ENCODE assay signal across 8 cellular contexts in the genomic region with DNA sequence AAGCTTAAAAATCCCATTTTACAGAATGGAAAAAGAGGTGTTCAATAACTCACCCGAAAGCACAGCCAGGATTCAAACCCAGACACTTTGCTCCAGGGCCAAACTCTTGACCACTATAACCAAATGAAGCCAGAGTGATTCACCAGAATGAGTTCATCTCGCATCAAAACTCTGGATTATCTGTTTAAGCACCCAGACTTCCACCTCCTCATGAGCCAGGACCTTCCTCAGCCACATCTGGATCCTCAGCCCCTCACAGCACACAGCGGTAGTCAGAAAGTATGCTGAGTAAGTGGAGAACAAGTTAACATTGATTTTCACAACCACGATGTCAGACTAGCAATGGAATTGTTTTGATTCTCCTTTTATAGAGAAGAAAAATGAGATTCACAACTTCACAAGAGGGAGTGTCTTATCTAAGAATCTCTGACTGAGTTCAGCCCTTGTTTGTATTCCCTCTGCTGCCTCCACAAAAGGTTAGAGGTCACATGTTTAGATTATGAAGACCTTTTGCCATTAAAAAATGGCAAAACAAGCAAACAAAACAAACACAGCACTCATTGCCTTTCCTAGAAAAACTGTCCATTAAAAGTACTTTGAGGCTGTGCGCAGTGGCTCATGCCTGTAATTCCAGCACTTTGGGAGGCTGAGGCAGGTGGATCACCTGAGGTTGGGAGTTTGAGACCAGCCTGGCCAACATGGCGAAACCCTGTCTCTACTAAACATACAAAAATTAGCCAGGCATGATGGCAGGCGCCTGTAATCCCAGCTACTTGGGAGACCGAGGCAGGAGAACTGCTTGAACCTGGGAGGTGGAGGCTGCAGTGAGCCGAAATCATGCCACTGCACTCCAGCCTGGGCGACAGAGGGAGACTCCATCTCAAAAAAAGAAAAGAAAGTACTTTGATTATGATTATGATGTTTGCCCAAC. TPM values are rescaled to one million over a fixed set of nuclear protein-coding genes. Genes with fewer than 3 reads are reported as not detected.
DNase-seq lines count a peak whose midpoint lies in the region; ATAC-seq and TF ChIP-seq lines count a peak whose summit lies in the region.
"Not testable (repeated sequence)": the region's sequence is repeated elsewhere in the genome, so short reads cannot be mapped to it uniquely, and the experiment has no call there.

No MANE protein-coding gene starts in this region.

- H3K4me1 ChIP-seq in ACC112 (ENCODE audit: control insufficient read depth, insufficient read depth, low read length, unreplicated experiment): peaks cover 54% of the 10 kb centered on the region

- peak; percentile 18 for ATAC-seq in sciatic nerve

- peak; percentile 79 for DNase-seq in GM03348 (ENCODE audit: low spot score)
- peak; percentile 94 for DNase-seq in MG63
- peak; percentile 68 for DNase-seq in brain pericyte (ENCODE audit: low read depth, low spot score)
- DNase-seq in fibroblast of gingiva (ENCODE audit: low read depth): peak; percentile 51
- DNase-seq in kidney tubule cell (ENCODE audit: low spot score): peak; percentile 76
- not testable (repeated sequence) for DNase-seq in sciatic nerve (ENCODE audit: low spot score)

- H3K27ac ChIP-seq in ACC112 (ENCODE audit: low read depth, low read length): peak overlapping the region; percentile 64
- H3K27ac ChIP-seq in VCaP: peak overlapping the region; percentile 87

- not testable (repeated sequence) for H3K9me3 ChIP-seq in MG63

- H3K36me3 ChIP-seq in ACC112 (ENCODE audit: insufficient read depth, low read length); MG63: not testable (repeated sequence)

- TF ChIP-seq CTCF in VCaP (conservative IDR thresholded peaks at IDR 0.05): not testable (repeated sequence)

- H3K27me3 ChIP-seq in ACC112 (ENCODE audit: insufficient read depth, low read length); MG63: not testable (repeated sequence)

- H3K79me2 ChIP-seq in ACC112 (ENCODE audit: control insufficient read depth, insufficient read depth, low read length, unreplicated experiment): not testable (repeated sequence)

- H3K4me3 ChIP-seq in ACC112 (ENCODE audit: low read depth, low read length); MG63: not testable (repeated sequence)

- not testable (repeated sequence) for H2AFZ ChIP-seq in ACC112 (ENCODE audit: low read length, unreplicated experiment)

- intact Hi-C loops in sciatic nerve (cut with DNase I): not testable (repeated sequence)

RNA-seq across cellular contexts. Expression of gene ATP13A3, which starts 7.5 kb away (rescaled TPM):
- 76.9 and 103 TPM in 2 replicates for total RNA-seq in MG63 (2014; rRNA removed; shearing (Covaris generic); ENCODE audit: low replicate concordance)
- 124 TPM for total RNA-seq in sciatic nerve
